ENCODE assay signal across 13 cellular contexts in genomic region chr2:34912084-34912483, GRCh38.
DNase-seq lines count a peak whose midpoint lies in the region; ATAC-seq and TF ChIP-seq lines count a peak whose summit lies in the region.
"Had no signal": no experiment of that assay in that cellular context is flagged by ENCODE, and none has a peak within 500 bp of the region (broad histone marks: within the 10 kb centered on the region; RNA-seq: fewer than 3 reads in every experiment).

No MANE protein-coding gene starts in this region.

- no peaks in the 10 kb centered on the region for H3K36me3 ChIP-seq in adrenal gland (replicated peaks in 1 of 2)

- no peaks in the 10 kb centered on the region for H3K4me1 ChIP-seq in adrenal gland (replicated peaks in 1 of 2)

- H3K27me3 ChIP-seq in adrenal gland = no peaks in the 10 kb centered on the region

- no peak for TF ChIP-seq CTCF in GM13977 (IDR thresholded peaks at IDR 0.05; ENCODE audit: extremely low read depth, insufficient read depth, missing control alignments)
- TF ChIP-seq CTCF in adrenal gland (IDR thresholded peaks at IDR 0.05) = no peak

- peak; percentile 91 for ATAC-seq in GM19452 (IDR thresholded peaks at IDR 0.05; ENCODE audit: unreplicated experiment)
- peak; percentile 96 for ATAC-seq in HG02852 (IDR thresholded peaks at IDR 0.05; ENCODE audit: unreplicated experiment)
- peak; percentile 95 for ATAC-seq in HG03520 (IDR thresholded peaks at IDR 0.05; ENCODE audit: unreplicated experiment)

- in situ Hi-C loops in GM13977 (cut with MboI; ENCODE audit: low pct_unique_long_range_greater_than_20kb, low sequenced_read_pairs, unreplicated experiment) = no loop called here

- no peaks in the 10 kb centered on the region for H3K9me3 ChIP-seq in adrenal gland (replicated peaks in 1 of 3)

- no peak overlapping the region for H3K27ac ChIP-seq in adrenal gland

- intact Hi-C loops in adrenal gland (cut with DNase I) = no loop called here

- TF ChIP-seq POLR2A in adrenal gland (IDR thresholded peaks at IDR 0.05) = no peak

- 67 to 77% (median 69%) methylated on average over 2 of the region's 2 CpGs for WGBS in adrenal gland, 4 donors

- DNase-seq in GM13977 (ENCODE audit: low spot score) (peak; percentile 31), NCI-H524 (lab: John Stamatoyannopoulos, UW) (no peak), GM03348 (ENCODE audit: low spot score) (no peak), amniotic stem cell (lab: John Stamatoyannopoulos, UW) (no peak), adrenal gland (no peak)
- DNase-seq: activated effector memory CD4-positive, alpha-beta T cell treated with Interleukin-2 at 50 U/mL for 16 hours; caudate nucleus; EL; H9; immature natural killer cell had no signal

- H3K4me3 ChIP-seq in adrenal gland = no peak overlapping the region
